Comparison of ENCODE assay signal across 1 cellular context in the genomic region with DNA sequence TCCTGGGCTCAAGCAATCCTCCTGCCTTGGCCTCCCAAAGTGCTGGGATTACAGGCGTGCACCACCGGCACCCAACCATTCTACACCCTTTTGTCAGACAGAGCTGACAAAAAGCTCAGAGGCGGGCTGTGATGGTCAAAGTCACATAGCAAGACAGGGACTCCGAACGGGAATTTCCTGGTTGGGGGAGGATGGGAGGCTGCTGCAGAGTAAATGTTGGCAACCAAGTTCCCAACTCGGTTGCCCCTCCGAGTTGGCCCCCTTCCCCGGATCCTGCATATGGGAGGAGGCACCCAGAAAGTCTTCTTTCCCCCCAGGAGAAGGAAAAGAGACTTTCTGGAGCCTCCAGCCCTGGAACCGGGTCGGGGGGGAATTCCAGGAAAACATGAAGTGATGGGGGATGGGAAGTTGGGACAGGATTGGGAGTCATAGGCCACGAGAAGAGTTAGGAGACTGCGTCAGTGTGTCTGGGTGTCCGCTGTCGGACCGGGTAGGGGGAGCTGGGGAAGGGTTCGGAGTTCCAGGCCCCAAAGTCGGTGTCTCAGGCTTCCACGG.
TF ChIP-seq lines count a peak whose summit lies in the region.

No MANE protein-coding gene starts in this region.

TF ChIP-seq in H1, 55 proteins besides CTCF, POLR2A, EP300 and RAD21:
- no peak for TF ChIP-seq HDAC6 (IDR thresholded peaks at IDR 0.05; ENCODE audit: low read depth, low read length)
- no peak for TF ChIP-seq YY1 (IDR thresholded peaks at IDR 0.05; ENCODE audit: low read depth, low read length)
- TF ChIP-seq KDM5A (IDR thresholded peaks at IDR 0.05; ENCODE audit: low read length), result no peak
- no peak for TF ChIP-seq RNF2 (IDR thresholded peaks at IDR 0.05; ENCODE audit: borderline replicate concordance, low read depth, low read length, missing control alignments, poor library complexity, severe bottlenecking)
- TF ChIP-seq NRF1 (IDR thresholded peaks at IDR 0.05; ENCODE audit: low read depth, low read length), result no peak
- TF ChIP-seq KDM4A (IDR thresholded peaks at IDR 0.05; ENCODE audit: low read depth, low read length, severe bottlenecking), result no peak
- TF ChIP-seq POU5F1 (IDR thresholded peaks at IDR 0.05; ENCODE audit: low read depth, low read length), result no peak
- TF ChIP-seq, protein P1, sequence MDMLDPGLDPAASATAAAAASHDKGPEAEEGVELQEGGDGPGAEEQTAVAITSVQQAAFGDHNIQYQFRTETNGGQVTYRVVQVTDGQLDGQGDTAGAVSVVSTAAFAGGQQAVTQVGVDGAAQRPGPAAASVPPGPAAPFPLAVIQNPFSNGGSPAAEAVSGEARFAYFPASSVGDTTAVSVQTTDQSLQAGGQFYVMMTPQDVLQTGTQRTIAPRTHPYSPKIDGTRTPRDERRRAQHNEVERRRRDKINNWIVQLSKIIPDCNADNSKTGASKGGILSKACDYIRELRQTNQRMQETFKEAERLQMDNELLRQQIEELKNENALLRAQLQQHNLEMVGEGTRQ (IDR thresholded peaks at IDR 0.05; ENCODE audit: low read length), result no peak
- no peak for TF ChIP-seq JUND (IDR thresholded peaks at IDR 0.05; ENCODE audit: low read length)
- TF ChIP-seq CBX8 (IDR thresholded peaks at IDR 0.05; ENCODE audit: borderline replicate concordance, low read depth, low read length), result no peak
- TF ChIP-seq SP4 (IDR thresholded peaks at IDR 0.05; ENCODE audit: low read length), result no peak
- no peak for TF ChIP-seq BCL11A (IDR thresholded peaks at IDR 0.05; ENCODE audit: low read depth in 2 of 2, low read length in 2 of 2)
- no peak for TF ChIP-seq ZNF274 (IDR thresholded peaks at IDR 0.05; ENCODE audit: borderline replicate concordance, extremely low read depth, low read length)
- TF ChIP-seq BACH1 (IDR thresholded peaks at IDR 0.05; ENCODE audit: low read length), result no peak
